ENCODE assay signal across 30 cellular contexts in the genomic region with DNA sequence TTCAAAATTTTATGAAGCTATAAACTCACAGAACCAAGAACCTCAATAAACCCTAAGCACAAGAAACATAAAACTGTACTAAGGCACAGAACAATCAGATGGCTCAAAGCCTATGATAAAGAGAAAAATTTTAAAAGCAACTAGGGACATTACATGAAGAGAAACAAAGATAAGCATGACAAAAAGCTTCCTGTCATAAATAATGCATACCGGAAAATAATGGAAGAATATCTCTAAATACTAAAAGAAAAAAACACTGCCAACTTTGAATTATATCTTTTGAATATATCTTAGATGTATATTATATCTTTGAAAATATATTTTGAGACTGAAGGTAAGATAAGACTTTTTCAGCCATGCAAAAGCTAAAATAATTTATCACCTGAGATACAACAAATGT.
"Had no signal": no experiment of that assay in that cellular context is flagged by ENCODE, and none has a peak within 500 bp of the region (broad histone marks: within the 10 kb centered on the region; RNA-seq: fewer than 3 reads in every experiment).

No MANE protein-coding gene starts in this region.

- DNase-seq: Kasumi-1, KG1, MG63, NCI-H1048, NCI-H1092 treated with DMSO at 0.1 percent for 48 hours, NCI-H1105 treated with DMSO at 0.1 percent for 48 hours, NCI-H1417, NCI-H1436, NCI-H146, NCI-H1694, NCI-H187 treated with DMSO at 0.1 percent for 48 hours, NCI-H2029, NCI-H2081, NCI-H2171 treated with DMSO at 0.1 percent for 48 hours, NCI-H2227 treated with DMSO at 0.1 percent for 48 hours, NCI-H345, NCI-H446 treated with DMSO at 0.1 percent for 48 hours, NCI-H510A, NCI-H524, NCI-H526, NCI-H69, NCI-H748 treated with DMSO at 0.1 percent for 48 hours, PC-9, SHP77, SIG-M5, SJCRH30, SW 1271 had no signal

- H3K36me3 ChIP-seq: MG63, SJCRH30 had no signal

- H3K27ac ChIP-seq: PC-9, RWPE1, SJCRH30, SK-N-MC had no signal

- FAIRE-seq: RCC 7860 had no signal

- H3K4me1 ChIP-seq: SJCRH30 had no signal

- H3K4me3 ChIP-seq: MG63, PC-9, SJCRH30, SK-N-MC had no signal

- H3K9me3 ChIP-seq: MG63 had no signal
